11 cellular contexts compared by ENCODE assay signal in the genomic region with DNA sequence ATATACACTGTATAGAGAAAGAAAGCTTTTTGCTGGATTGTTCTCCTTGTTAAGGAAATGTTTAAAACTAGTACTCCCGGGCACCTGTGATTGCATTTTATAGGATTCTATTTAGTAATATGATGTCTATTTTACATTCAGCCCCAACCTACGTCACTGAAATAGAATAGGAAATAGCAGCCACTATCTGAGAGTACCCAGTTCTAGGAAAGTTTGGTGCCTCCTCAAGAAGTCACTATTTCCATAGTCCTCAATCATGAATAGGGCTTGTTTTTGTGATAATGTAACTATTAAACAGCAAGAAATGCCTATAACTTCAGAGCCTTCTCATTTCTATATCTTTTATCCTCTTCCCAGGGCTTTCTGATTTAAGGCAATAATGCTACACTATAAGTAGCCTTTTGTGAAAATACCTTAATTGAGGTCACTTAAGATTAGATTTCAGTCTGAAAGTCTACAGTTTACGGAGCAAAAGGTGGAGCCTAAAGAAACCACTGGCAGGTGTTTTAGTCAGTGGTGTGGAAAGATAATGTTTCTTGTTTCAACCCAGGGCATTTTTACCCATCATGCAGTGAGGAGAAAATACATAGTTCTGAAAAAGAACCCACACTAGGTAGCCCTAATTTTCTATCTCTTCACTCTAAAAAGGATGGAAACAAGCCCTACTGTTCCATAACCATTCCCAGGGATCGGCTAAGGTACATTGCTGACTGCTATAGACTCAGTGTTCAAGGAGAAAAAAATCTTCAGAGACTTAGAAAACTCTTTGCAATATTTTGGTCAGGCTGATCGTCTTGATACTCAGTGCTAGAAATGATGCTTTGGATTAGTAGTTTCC. TPM values are rescaled to one million over a fixed set of nuclear protein-coding genes. Genes with fewer than 3 reads are reported as not detected.
A peak's percentile ranks its signal among the peaks of the same experiment; 100 is the strongest.
DNase-seq lines count a peak whose midpoint lies in the region; ATAC-seq, FAIRE-seq and TF ChIP-seq lines count a peak whose summit lies in the region.
"Had no signal": no experiment of that assay in that cellular context is flagged by ENCODE, and none has a peak within 500 bp of the region (broad histone marks: within the 10 kb centered on the region; RNA-seq: fewer than 3 reads in every experiment).

No MANE protein-coding gene starts in this region.

- H3K56ac ChIP-seq in H1 (replicated peaks; ENCODE audit: insufficient read length, low read depth, low read length) = no peak overlapping the region

- no peak overlapping the region for H2BK12ac ChIP-seq in H1 (ENCODE audit: low read depth, low read length)

- H3K9me3 ChIP-seq in Karpas-422 (ENCODE audit: low read length) (no peaks in the 10 kb centered on the region), H1 (ENCODE audit: insufficient read depth in 2 of 2, low read depth in 1 of 2, low read length in 1 of 2) (peaks cover 0 to 3% of the 10 kb centered on the region in 2 experiments; a peak in 1 of 4 replicates), adrenal gland (replicated peaks in 1 of 3) (no peaks in the 10 kb centered on the region)
- H3K9me3 ChIP-seq: MG63, prostate gland had no signal

- DNase-seq in Karpas-422 (no peak), H1 (ENCODE audit: low read depth in 1 of 2, low spot score in 2 of 2) (no peak), activated gamma-delta T cell (lab: John Stamatoyannopoulos, UW) (no peak), OCI-M1 (lab: John Stamatoyannopoulos, UW) (no peak), adrenal gland (no peak), DMS53 treated with DMSO at 0.1 percent for 48 hours (lab: John Stamatoyannopoulos, UW; ENCODE audit: unreplicated experiment) (no peak)
- DNase-seq: MG63, WERI-Rb-1 had no signal

- TF ChIP-seq RAD21 in H1 (IDR thresholded peaks at IDR 0.05 in 1 of 2, conservative IDR thresholded peaks at IDR 0.05 in 1 of 2; ENCODE audit: low read depth in 2 of 2, low read length in 2 of 2) = no peak

- H3K4me2 ChIP-seq in Karpas-422 (ENCODE audit: low read depth, low read length, poor library complexity, severe bottlenecking) (peak overlapping the region; percentile 22), H1 (ENCODE audit: insufficient read depth in 1 of 2, low read depth in 2 of 2, low read length in 2 of 2) (peak overlapping the region in 1 of 2 experiments; percentile 8; a peak in 1 of 4 replicates)

- no peaks in the 10 kb centered on the region for H3K23me2 ChIP-seq in H1 (ENCODE audit: low read depth, low read length)

- 94% methylated on average over 5 of the region's 5 CpGs; no CpG with 5 or more reads in 1 of the 2 experiments for WGBS in H1 (ENCODE audit: extremely low coverage in 1 of 2, insufficient coverage in 1 of 2, insufficient read length in 1 of 2, insufficient replicate concordance in 2 of 2, low coverage in 1 of 2, low lambda C conversion rate in 2 of 2, missing lambda C conversion rate in 1 of 2), 2 experiments
- 90 to 94% (median 92%) methylated on average over 5 of the region's 5 CpGs for WGBS in adrenal gland, 4 donors

- no peak for FAIRE-seq in H1 (lab: Jason Lieb, UNC)

- no peak overlapping the region for H2BK5ac ChIP-seq in H1 (ENCODE audit: low read depth, low read length)

- no peak for TF ChIP-seq CTCF in H1 (IDR thresholded peaks at IDR 0.05; ENCODE audit: control extremely low read depth in 1 of 3, insufficient read depth in 1 of 3, low read depth in 1 of 3, low read length in 3 of 3)
- TF ChIP-seq CTCF in adrenal gland (IDR thresholded peaks at IDR 0.05) = no peak

- no peak overlapping the region for H2AK5ac ChIP-seq in H1 (ENCODE audit: low read depth, low read length)

- CTCF ChIA-PET in H1 (lab: Charles Lee; ENCODE audit: partially characterized antibody) = interaction anchor here (0.7 to 2.3 kb wide), 3 partner anchors 8 to 515 kb away, joined by 4 to 7 read pairs (median 4); no protein-coding TSS in a partner anchor

- no peak overlapping the region for H2BK15ac ChIP-seq in H1 (ENCODE audit: low read length)

- H2BK120ac ChIP-seq in H1 (replicated peaks; ENCODE audit: low read depth, low read length) = no peak overlapping the region

- TF ChIP-seq POLR2A in H1 (IDR thresholded peaks at IDR 0.05; ENCODE audit: control extremely low read depth in 1 of 2, low read depth in 2 of 2, low read length in 2 of 2) (no peak), adrenal gland (IDR thresholded peaks at IDR 0.05) (no peak)

- H3K79me2 ChIP-seq in Karpas-422 (ENCODE audit: low read length) (no peaks in the 10 kb centered on the region), H1 (ENCODE audit: control insufficient read depth in 1 of 2, insufficient read depth in 2 of 2, low read length in 2 of 2) (no peaks in the 10 kb centered on the region)

- intact Hi-C loops in adrenal gland (cut with DNase I) = no loop called here

- H2AFZ ChIP-seq in Karpas-422 (ENCODE audit: low read length) (0 out of 2 replicates have a peak overlapping the region, but pooled peaks have one; percentile 7), H1 (ENCODE audit: low read length) (peak overlapping the region; percentile 36; the same call in 1 of the 2 replicates)

- no peaks in the 10 kb centered on the region for H3K27me3 ChIP-seq in Karpas-422 (ENCODE audit: low read length)
- no peaks in the 10 kb centered on the region for H3K27me3 ChIP-seq in H1 (replicated peaks in 1 of 4; ENCODE audit: control insufficient read depth in 3 of 4, extremely low read depth in 1 of 4, insufficient read depth in 3 of 4, low read length in 3 of 4)
- no peaks in the 10 kb centered on the region for H3K27me3 ChIP-seq in adrenal gland
- H3K27me3 ChIP-seq: MG63 had no signal

- no peak for TF ChIP-seq EP300 in H1 (IDR thresholded peaks at IDR 0.05; ENCODE audit: borderline replicate concordance in 1 of 2, low read depth in 2 of 2, low read length in 2 of 2)

- no peak overlapping the region for H3K14ac ChIP-seq in H1 (ENCODE audit: insufficient read length)

- no peak overlapping the region for H3K27ac ChIP-seq in Karpas-422 (ENCODE audit: low read length)
- 0 out of 2 replicates have a peak overlapping the region, but pooled peaks have one; percentile 62 for H3K27ac ChIP-seq in H1 (ENCODE audit: low read depth, low read length)
- no peak overlapping the region for H3K27ac ChIP-seq in adrenal gland
- H3K27ac ChIP-seq: prostate gland, WERI-Rb-1 had no signal

- H3K18ac ChIP-seq in H1 (ENCODE audit: extremely low read depth, low read length) = no peak overlapping the region; the same call in 1 of the 2 replicates

- no peak overlapping the region for H3K23ac ChIP-seq in H1 (ENCODE audit: insufficient read length)

- H4K91ac ChIP-seq in H1 (replicated peaks; ENCODE audit: insufficient read length, low read length) = no peak overlapping the region

- H4K5ac ChIP-seq in H1 (ENCODE audit: insufficient read length, low read depth, low read length) = peak overlapping the region; percentile 78

- no peak overlapping the region for H3K4ac ChIP-seq in H1 (replicated peaks; ENCODE audit: insufficient read length, low read depth, low read length)

- ATAC-seq in GM18907 (IDR thresholded peaks at IDR 0.05; ENCODE audit: unreplicated experiment) (peak; percentile 49), GM21786 (IDR thresholded peaks at IDR 0.05; ENCODE audit: unreplicated experiment) (peak; percentile 71)

- H2BK20ac ChIP-seq in H1 (ENCODE audit: low read length) = no peak overlapping the region

- no peaks in the 10 kb centered on the region for H3K9me2 ChIP-seq in Karpas-422 (replicated peaks; ENCODE audit: insufficient read depth, low read length)

- no peaks in the 10 kb centered on the region for H4K20me1 ChIP-seq in Karpas-422 (ENCODE audit: insufficient read depth, low read depth, low read length)
- no peaks in the 10 kb centered on the region for H4K20me1 ChIP-seq in H1 (replicated peaks in 1 of 2; ENCODE audit: control insufficient read depth in 1 of 2, insufficient read depth in 2 of 2, low read length in 2 of 2)

- POLR2A ChIA-PET in H1 (lab: Charles Lee; ENCODE audit: partially characterized antibody) = no interaction called here

- H3K9ac ChIP-seq in Karpas-422 (ENCODE audit: low read length) = no peak overlapping the region
- H3K9ac ChIP-seq in H1 (replicated peaks in 1 of 4; ENCODE audit: extremely low read depth in 1 of 4, low read depth in 3 of 4, low read length in 3 of 4) = no peak overlapping the region

- H3K79me1 ChIP-seq in H1 (ENCODE audit: low read depth, low read length) = no peaks in the 10 kb centered on the region

- H3K4me3 ChIP-seq in Karpas-422 (ENCODE audit: low read length) (no peak overlapping the region), H1 (ENCODE audit: extremely low read depth in 1 of 4, insufficient read depth in 2 of 4, low read depth in 3 of 4, low read length in 4 of 4) (no peak overlapping the region), adrenal gland (no peak overlapping the region)
- H3K4me3 ChIP-seq: MG63, prostate gland had no signal

- H4K8ac ChIP-seq in H1 (ENCODE audit: extremely low read depth, insufficient read depth, low read length) = no peak overlapping the region

- no peaks in the 10 kb centered on the region for H3K36me3 ChIP-seq in Karpas-422 (ENCODE audit: insufficient read depth, low read length)
- H3K36me3 ChIP-seq in H1 (ENCODE audit: control insufficient read depth in 2 of 4, insufficient read depth in 4 of 4, low read length in 3 of 4) = no peaks in the 10 kb centered on the region
- H3K36me3 ChIP-seq in adrenal gland (replicated peaks in 1 of 2) = no peaks in the 10 kb centered on the region
- H3K36me3 ChIP-seq: MG63, prostate gland, WERI-Rb-1 had no signal

- peaks cover 15% of the 10 kb centered on the region for H3K4me1 ChIP-seq in Karpas-422 (ENCODE audit: low read length)
- peaks cover 0 to 11% (median 6%) of the 10 kb centered on the region in 4 experiments; a peak in 4 of 7 replicates for H3K4me1 ChIP-seq in H1 (replicated peaks in 1 of 4; ENCODE audit: control insufficient read depth in 3 of 4, insufficient read depth in 4 of 4, low read length in 3 of 4)
- peaks cover 6 to 27% of the 10 kb centered on the region in 2 donors for H3K4me1 ChIP-seq in adrenal gland (replicated peaks in 1 of 2)
- H3K4me1 ChIP-seq: prostate gland had no signal

TF ChIP-seq in H1, 55 proteins besides CTCF, POLR2A, EP300 and RAD21 (continues in another document):
- TF ChIP-seq TEAD4 (IDR thresholded peaks at IDR 0.05; ENCODE audit: low read depth, low read length) = no peak

RNA-seq across cellular contexts. Expression of gene TIGIT, which starts 38.7 kb away (rescaled TPM):
- total RNA-seq in Karpas-422 (2014; rRNA removed; shearing (Covaris generic); ENCODE audit: low replicate concordance) = 1.2 and 3.3 TPM in 2 replicates
- total RNA-seq in H1 (2021; fragmentation: NEBNext Ultra II Directional; extraction: Animal tissue kit (Norgen Biotek cat#: 25700)) = not detected in 2 replicates
- 0.02 and 0.17 TPM in 2 replicates for polyA plus RNA-seq in H1 (2011; rRNA removed)
- 0.14 TPM for polyA plus RNA-seq in H1 (2011; cell fraction: cytosol; rRNA removed)
- 0.47 TPM for polyA plus RNA-seq in H1 (2011; cell fraction: nucleus; rRNA removed)
- 0.24 to 0.28 TPM in 2 of 4 replicates, not detected in the others for polyA plus RNA-seq in H1 (2012, experiment 1 of 2)
- polyA plus RNA-seq in H1 (2012, experiment 2 of 2) = not detected
- 0.02 TPM for polyA plus RNA-seq in H1 (2013, experiment 1 of 2)
- 0.04 TPM for polyA plus RNA-seq in H1 (2013, experiment 2 of 2)
- polyA minus RNA-seq in H1 (2011; rRNA and poly(A)+ RNA removed) = not detected in 2 replicates
- not detected for polyA minus RNA-seq in H1 (2011; cell fraction: cytosol; rRNA and poly(A)+ RNA removed)
- 0.20 TPM for polyA minus RNA-seq in H1 (2011; cell fraction: nucleus; rRNA and poly(A)+ RNA removed)
- under 1 TPM in 5 of 8 donors, not detected in 3; 0.14 to 0.61 (median 0.26) TPM for total RNA-seq in adrenal gland
- polyA plus RNA-seq in adrenal gland = under 1 TPM; 0.05 to 0.24 (median 0.13) TPM
